In genomic region chr1:193569696-193570269, GRCh38 we compare ENCODE assay signal across 9 cellular contexts.
DNase-seq lines count a peak whose midpoint lies in the region; ATAC-seq lines count a peak whose summit lies in the region.
"Had no signal": no experiment of that assay in that cellular context is flagged by ENCODE, and none has a peak within 500 bp of the region (broad histone marks: within the 10 kb centered on the region; RNA-seq: fewer than 3 reads in every experiment).

No MANE protein-coding gene starts in this region.

- peak; percentile 20 for DNase-seq in CD1c-positive myeloid dendritic cell (ENCODE audit: extremely low spot score)
- peak; percentile 36 for DNase-seq in H4 (ENCODE audit: low spot score)
- DNase-seq in T1000 (lab: John Stamatoyannopoulos, UW): peak; percentile 9
- DNase-seq in hepatic stellate cell (ENCODE audit: low spot score): peak; percentile 29
- no peak for DNase-seq in aorta
- no peak for DNase-seq in NCI-H187 treated with DMSO at 0.1 percent for 48 hours (lab: John Stamatoyannopoulos, UW)
- no peak for DNase-seq in stimulated activated CD4-positive, alpha-beta T cell treated with anti-CD3 and anti-CD28 coated beads, Interleukin-15, amount 100 ng/mL, for 24 hours
- DNase-seq in HuH-7.5 (ENCODE audit: low spot score): no peak

- no peak overlapping the region for H3K4me3 ChIP-seq in aorta (ENCODE audit: low read length in 2 of 2)
- H3K4me3 ChIP-seq: tibial nerve had no signal

- no peak for ATAC-seq in aorta (ENCODE audit: low FRiP score)

- no peak overlapping the region for H3K27ac ChIP-seq in aorta (ENCODE audit: low read depth in 1 of 2, low read length in 2 of 2)
- H3K27ac ChIP-seq: tibial nerve had no signal

- H3K9me3 ChIP-seq in aorta (ENCODE audit: control insufficient read depth, low read length): no peaks in the 10 kb centered on the region

- H3K4me1 ChIP-seq in aorta (ENCODE audit: control insufficient read depth in 1 of 2, insufficient read depth in 2 of 2, low read length in 2 of 2): no peaks in the 10 kb centered on the region
- H3K4me1 ChIP-seq: tibial nerve had no signal

- H3K27me3 ChIP-seq in aorta (ENCODE audit: control insufficient read depth in 1 of 2, insufficient read depth in 2 of 2, low read length in 1 of 2): no peaks in the 10 kb centered on the region
- H3K27me3 ChIP-seq: tibial nerve had no signal

- intact Hi-C loops in aorta (cut with DNase I): no loop called here

- no peaks in the 10 kb centered on the region for H3K36me3 ChIP-seq in aorta (ENCODE audit: control insufficient read depth in 1 of 2, insufficient read depth in 2 of 2, low read length in 1 of 2)
- H3K36me3 ChIP-seq: tibial nerve had no signal

Comparison
In these comparisons a context has a peak if more than half of its experiments do, and no peak if none do; other contexts are left out.
1. DNase-seq: peak in CD1c-positive myeloid dendritic cell (single experiment), H4 (single experiment), T1000 (single experiment) and hepatic stellate cell (single experiment); none in aorta (0 of 2), NCI-H187 treated with DMSO at 0.1 percent for 48 hours (single experiment), stimulated activated CD4-positive, alpha-beta T cell treated with anti-CD3 and anti-CD28 coated beads, Interleukin-15, amount 100 ng/mL, for 24 hours (single experiment) and HuH-7.5 (single experiment).